In the genomic region with DNA sequence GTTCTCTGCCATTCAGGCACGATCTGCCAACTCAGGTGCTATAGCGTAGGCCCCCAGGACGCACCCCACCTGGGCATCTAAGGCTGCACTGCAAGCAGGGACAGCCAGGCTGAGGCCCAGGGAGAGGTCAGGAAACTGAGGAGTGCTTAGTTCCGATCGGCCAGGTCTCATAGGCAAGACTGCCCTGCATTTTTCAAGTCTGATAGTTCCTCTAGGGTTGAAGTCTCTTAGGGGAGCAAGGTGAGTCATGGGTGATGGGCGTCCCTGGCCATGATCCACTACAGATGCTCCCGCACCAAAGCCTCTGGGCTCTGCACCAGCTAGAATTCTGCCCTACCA, we compare ENCODE assay signal across 12 cellular contexts. TPM values are rescaled to one million over a fixed set of nuclear protein-coding genes. Genes with fewer than 3 reads are reported as not detected.
A peak's percentile ranks its signal among the peaks of the same experiment; 100 is the strongest.
DNase-seq lines count a peak whose midpoint lies in the region; ATAC-seq and TF ChIP-seq lines count a peak whose summit lies in the region.
"Had no signal": no experiment of that assay in that cellular context is flagged by ENCODE, and none has a peak within 500 bp of the region (broad histone marks: within the 10 kb centered on the region; RNA-seq: fewer than 3 reads in every experiment).

No MANE protein-coding gene starts in this region.

- peak overlapping the region; percentile 53 to 66 (median 58) for H3K27ac ChIP-seq in body of pancreas
- H3K27ac ChIP-seq in thyroid gland, result peak overlapping the region; percentile 46 to 77 (median 70)

- WGBS in body of pancreas, 2 donors, result 48 to 71% methylated on average over 5 to 7 of the region's 7 CpGs
- WGBS in thyroid gland, 2 donors, result 33 to 54% methylated on average over 4 to 6 of the region's 7 CpGs

- no peak for TF ChIP-seq POLR2A in body of pancreas (IDR thresholded peaks at IDR 0.05)
- no peak for TF ChIP-seq POLR2A in thyroid gland (IDR thresholded peaks at IDR 0.05)

- H3K36me3 ChIP-seq in body of pancreas (replicated peaks in 1 of 2; ENCODE audit: insufficient read depth in 1 of 2, low read depth in 2 of 2) (peaks cover 0 to 10% of the 10 kb centered on the region in 2 donors), mucosa of descending colon (ENCODE audit: low read depth) (peaks cover 6% of the 10 kb centered on the region), thyroid gland (peaks cover 8 to 12% of the 10 kb centered on the region in 2 donors)

- peak; percentile 83 for DNase-seq in DMS53 treated with DMSO at 0.1 percent for 48 hours (lab: John Stamatoyannopoulos, UW; ENCODE audit: unreplicated experiment)
- no peak for DNase-seq in body of pancreas
- no peak for DNase-seq in mucosa of descending colon
- DNase-seq in thyroid gland, result peak; percentile 81 to 83
- DNase-seq in NCI-H345 treated with DMSO at 0.1 percent for 48 hours (lab: John Stamatoyannopoulos, UW; ENCODE audit: unreplicated experiment), result no peak
- DNase-seq: C1 segment of cervical spinal cord; CD4-positive, alpha-beta T cell; DMS 273 treated with DMSO at 0.1 percent for 48 hours; H7 had no signal

- H3K27me3 ChIP-seq in body of pancreas, result no peaks in the 10 kb centered on the region
- no peaks in the 10 kb centered on the region for H3K27me3 ChIP-seq in thyroid gland

- TF ChIP-seq CTCF in body of pancreas (IDR thresholded peaks at IDR 0.05), result peak in 1 of 7 experiments; percentile 3
- no peak for TF ChIP-seq CTCF in mucosa of descending colon (IDR thresholded peaks at IDR 0.05)
- TF ChIP-seq CTCF in thyroid gland (IDR thresholded peaks at IDR 0.05), result peak in 1 of 6 experiments; percentile 17

- peaks cover 19% of the 10 kb centered on the region for H3K4me1 ChIP-seq in body of pancreas
- no peaks in the 10 kb centered on the region for H3K4me1 ChIP-seq in mucosa of descending colon (ENCODE audit: low read depth)
- peaks cover 40 to 43% of the 10 kb centered on the region in 2 donors for H3K4me1 ChIP-seq in thyroid gland

- ATAC-seq in body of pancreas (peak; percentile 54), mucosa of descending colon (peak; percentile 60), HG03442 (IDR thresholded peaks at IDR 0.05; ENCODE audit: unreplicated experiment) (no peak), HG02763 (IDR thresholded peaks at IDR 0.05; ENCODE audit: unreplicated experiment) (no peak)
- ATAC-seq: GM12878 had no signal

- no peaks in the 10 kb centered on the region for H3K9me3 ChIP-seq in body of pancreas
- no peaks in the 10 kb centered on the region for H3K9me3 ChIP-seq in mucosa of descending colon
- H3K9me3 ChIP-seq in thyroid gland, result no peaks in the 10 kb centered on the region

- H3K4me3 ChIP-seq in body of pancreas, result no peak overlapping the region
- H3K4me3 ChIP-seq in mucosa of descending colon, result no peak overlapping the region
- H3K4me3 ChIP-seq in thyroid gland (replicated peaks in 1 of 3), result no peak overlapping the region
- H3K4me3 ChIP-seq: GM12878 had no signal

- intact Hi-C loops in body of pancreas (cut with DNase I), result no loop called here
- intact Hi-C loops in mucosa of descending colon (cut with DNase I, micrococcal nuclease), result no loop called here
- intact Hi-C loops in thyroid gland (cut with DNase I), result no loop called here

RNA-seq across cellular contexts. Expression of a gene that starts 13.2 kb away (rescaled TPM):
- total RNA-seq in body of pancreas, result 1 to 10 TPM; 5.9 to 6.5 TPM
- 10 to 100 TPM; 10.4 to 12.8 (median 11.3) TPM for total RNA-seq in mucosa of descending colon
- total RNA-seq in thyroid gland, result 10 to 100 TPM in 2 of 4 donors, 1 to 10 TPM in 2; 6.2 to 13.9 (median 10.6) TPM

RNA-seq across cellular contexts. Expression of a gene that starts 41.2 kb away (rescaled TPM):
- total RNA-seq in body of pancreas, result 10 to 100 TPM; 29.0 to 58.6 TPM
- total RNA-seq in mucosa of descending colon, result 100 to 1,000 TPM in 1 of 3 donors, 10 to 100 TPM in 2; 63.2 to 106 (median 69.8) TPM
- total RNA-seq in thyroid gland, result 100 to 1,000 TPM in 1 of 4 donors, 10 to 100 TPM in 3; 75.1 to 142 (median 93.1) TPM

Comparison
In these comparisons a context has a peak if more than half of its experiments do, and no peak if none do; other contexts are left out.
1. DNase-seq: peak in DMS53 treated with DMSO at 0.1 percent for 48 hours (single experiment) and thyroid gland (2 of 2); none in body of pancreas (0 of 4), mucosa of descending colon (0 of 3) and NCI-H345 treated with DMSO at 0.1 percent for 48 hours (single experiment).
2. ATAC-seq: peak in body of pancreas (single experiment) and mucosa of descending colon (single experiment); none in HG03442 (single experiment) and HG02763 (single experiment).